ENCODE assay signal across 23 cellular contexts in genomic region chr5:36631161-36631560, GRCh38. TPM values are rescaled to one million over a fixed set of nuclear protein-coding genes. Genes with fewer than 3 reads are reported as not detected.
"Had no signal": no experiment of that assay in that cellular context is flagged by ENCODE, and none has a peak within 500 bp of the region (broad histone marks: within the 10 kb centered on the region; RNA-seq: fewer than 3 reads in every experiment).

No MANE protein-coding gene starts in this region.

- DNase-seq: activated CD4-positive, alpha-beta memory T cell treated with anti-CD3 and anti-CD28 coated beads, Interleukin-2, amount 10 ng/mL, durations not matched to agents 7 days and 5 days; activated CD4-positive, alpha-beta T cell treated with anti-CD3 and anti-CD28 coated beads, Interleukin-2, amount 10 ng/mL, durations not matched to agents 24 days and 14 days; activated CD8-positive, alpha-beta memory T cell treated with anti-CD3 and anti-CD28 coated beads, Interleukin-2, amount 10 ng/mL, durations not matched to agents 7 days and 5 days; activated effector memory CD4-positive, alpha-beta T cell treated with anti-CD3 and anti-CD28 coated beads, Interleukin-2, amount 50 U/mL, for 16 hours; activated naive CD4-positive, alpha-beta T cell treated with anti-CD3 and anti-CD28 coated beads, Interleukin-2, amount 10 ng/mL, durations not matched to agents 7 days and 5 days; activated T-cell treated with anti-CD3 and anti-CD28 coated beads for 4 hours; amygdala; endodermal cell; heart right ventricle; islet precursor cell; lower lobe of right lung; naive thymus-derived CD8-positive, alpha-beta T cell; retina; spleen; stimulated activated CD4-positive, alpha-beta T cell treated with anti-CD3 and anti-CD28 coated beads, Interleukin-4, amount 100 ng/mL, for 1 hour; stimulated activated naive CD8-positive, alpha-beta T cell treated with anti-CD3 and anti-CD28 coated beads, Interleukin-15, Interleukin-2, amounts not matched to agents 100 U/mL and 50 U/mL, for 24 hours; substantia nigra; thyroid gland; upper lobe of right lung had no signal

- H3K27me3 ChIP-seq: heart right ventricle, thyroid gland, upper lobe of right lung had no signal

- H3K9me3 ChIP-seq: heart right ventricle, lower lobe of right lung, spleen, thyroid gland, upper lobe of right lung had no signal

- H3K27me3 Mint-ChIP-seq: progenitor cell of endocrine pancreas had no signal

- H3K9me3 Mint-ChIP-seq: activated CD4-positive, alpha-beta memory T cell treated with anti-CD3 and anti-CD28 coated beads, Interleukin-2, amount 10 ng/mL, durations not matched to agents 7 days and 5 days; activated CD4-positive, alpha-beta T cell treated with anti-CD3 and anti-CD28 coated beads, Interleukin-2, amount 10 ng/mL, durations not matched to agents 24 days and 14 days; activated naive CD4-positive, alpha-beta T cell treated with anti-CD3 and anti-CD28 coated beads, Interleukin-2, amount 10 ng/mL, durations not matched to agents 7 days and 5 days; endodermal cell had no signal

- H3K4me3 ChIP-seq: coronary artery, heart right ventricle, lower lobe of right lung, spleen, thyroid gland, upper lobe of right lung had no signal

- H3K27ac ChIP-seq: lower lobe of right lung, spleen, thyroid gland, upper lobe of right lung had no signal

- H3K36me3 ChIP-seq: lower lobe of right lung, spleen, thyroid gland, upper lobe of right lung had no signal

- ATAC-seq: activated CD8-positive, alpha-beta memory T cell treated with anti-CD3 and anti-CD28 coated beads, Interleukin-2, amount 10 ng/mL, durations not matched to agents 7 days and 5 days; lower lobe of right lung; naive thymus-derived CD8-positive, alpha-beta T cell; upper lobe of right lung had no signal

- H3K4me3 Mint-ChIP-seq: activated CD4-positive, alpha-beta memory T cell treated with anti-CD3 and anti-CD28 coated beads, Interleukin-2, amount 10 ng/mL, durations not matched to agents 7 days and 5 days; activated CD4-positive, alpha-beta T cell treated with anti-CD3 and anti-CD28 coated beads, Interleukin-2, amount 10 ng/mL, durations not matched to agents 24 days and 14 days; activated CD8-positive, alpha-beta memory T cell treated with anti-CD3 and anti-CD28 coated beads, Interleukin-2, amount 10 ng/mL, durations not matched to agents 7 days and 5 days; activated naive CD4-positive, alpha-beta T cell treated with anti-CD3 and anti-CD28 coated beads, Interleukin-2, amount 10 ng/mL, durations not matched to agents 7 days and 5 days; endodermal cell; naive thymus-derived CD8-positive, alpha-beta T cell had no signal

- FAIRE-seq: bronchial epithelial cell had no signal

- H3K27ac Mint-ChIP-seq: activated CD4-positive, alpha-beta memory T cell treated with anti-CD3 and anti-CD28 coated beads, Interleukin-2, amount 10 ng/mL, durations not matched to agents 7 days and 5 days; activated CD4-positive, alpha-beta T cell treated with anti-CD3 and anti-CD28 coated beads, Interleukin-2, amount 10 ng/mL, durations not matched to agents 24 days and 14 days; activated CD8-positive, alpha-beta memory T cell treated with anti-CD3 and anti-CD28 coated beads, Interleukin-2, amount 10 ng/mL, durations not matched to agents 7 days and 5 days; activated naive CD4-positive, alpha-beta T cell treated with anti-CD3 and anti-CD28 coated beads, Interleukin-2, amount 10 ng/mL, durations not matched to agents 7 days and 5 days; endodermal cell; naive thymus-derived CD8-positive, alpha-beta T cell; progenitor cell of endocrine pancreas had no signal

- H3K4me1 Mint-ChIP-seq: activated CD4-positive, alpha-beta memory T cell treated with anti-CD3 and anti-CD28 coated beads, Interleukin-2, amount 10 ng/mL, durations not matched to agents 7 days and 5 days; activated CD4-positive, alpha-beta T cell treated with anti-CD3 and anti-CD28 coated beads, Interleukin-2, amount 10 ng/mL, durations not matched to agents 24 days and 14 days; activated CD8-positive, alpha-beta memory T cell treated with anti-CD3 and anti-CD28 coated beads, Interleukin-2, amount 10 ng/mL, durations not matched to agents 7 days and 5 days; activated naive CD4-positive, alpha-beta T cell treated with anti-CD3 and anti-CD28 coated beads, Interleukin-2, amount 10 ng/mL, durations not matched to agents 7 days and 5 days; naive thymus-derived CD8-positive, alpha-beta T cell had no signal

- H3K4me1 ChIP-seq: lower lobe of right lung, spleen, thyroid gland, upper lobe of right lung had no signal

- H3K36me3 Mint-ChIP-seq: activated CD8-positive, alpha-beta memory T cell treated with anti-CD3 and anti-CD28 coated beads, Interleukin-2, amount 10 ng/mL, durations not matched to agents 7 days and 5 days; activated naive CD4-positive, alpha-beta T cell treated with anti-CD3 and anti-CD28 coated beads, Interleukin-2, amount 10 ng/mL, durations not matched to agents 7 days and 5 days; naive thymus-derived CD8-positive, alpha-beta T cell had no signal

RNA-seq across cellular contexts. Expression of gene SLC1A3, which starts 24.8 kb away (rescaled TPM):
- total RNA-seq: activated CD4-positive, alpha-beta memory T cell treated with anti-CD3 and anti-CD28 coated beads, Interleukin-2, amount 10 ng/mL, durations not matched to agents 7 days and 5 days; activated CD4-positive, alpha-beta T cell treated with anti-CD3 and anti-CD28 coated beads, Interleukin-2, amount 10 ng/mL, durations not matched to agents 24 days and 14 days; activated CD8-positive, alpha-beta memory T cell treated with anti-CD3 and anti-CD28 coated beads, Interleukin-2, amount 10 ng/mL, durations not matched to agents 7 days and 5 days; naive thymus-derived CD8-positive, alpha-beta T cell; T-helper 2 cell treated with Interferon-gamma antibody and Interleukin-4, amounts not matched to agents 100 ng/mL and 5 ng/mL, for 36 hours had no signal
- polyA plus RNA-seq: naive thymus-derived CD8-positive, alpha-beta T cell had no signal
